ENCODE assay signal across 8 cellular contexts in the genomic region with DNA sequence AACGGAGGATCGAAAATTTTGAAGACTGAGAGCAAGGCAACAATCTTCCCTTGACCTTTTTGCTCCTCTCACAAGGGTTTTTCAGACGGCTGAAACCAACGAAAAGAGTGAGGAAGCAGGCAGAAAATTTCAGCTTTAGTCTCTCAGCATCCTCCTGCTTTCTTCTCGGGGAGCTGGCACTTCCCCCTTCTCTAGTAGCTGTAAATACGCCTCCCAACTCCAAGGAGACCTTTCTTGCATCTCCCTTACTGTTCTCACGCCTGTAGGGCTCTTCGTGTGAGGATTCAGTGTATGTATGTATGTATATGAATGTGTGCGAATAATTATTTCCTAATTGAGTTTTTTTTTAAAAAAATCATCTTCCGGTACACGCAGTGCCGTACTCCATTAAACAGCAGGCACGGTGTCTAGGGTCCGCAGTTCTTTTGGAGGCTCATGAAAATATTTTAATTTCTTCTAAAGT.
A peak's percentile ranks its signal among the peaks of the same experiment; 100 is the strongest.
DNase-seq lines count a peak whose midpoint lies in the region; ATAC-seq, FAIRE-seq and TF ChIP-seq lines count a peak whose summit lies in the region.

No MANE protein-coding gene starts in this region.

- H3K9me3 ChIP-seq in H9 (ENCODE audit: control insufficient read depth, low read depth, low read length) = no peaks in the 10 kb centered on the region
- H3K9me3 ChIP-seq in heart left ventricle = no peaks in the 10 kb centered on the region
- H3K9me3 ChIP-seq in psoas muscle = no peaks in the 10 kb centered on the region

- H2BK120ac ChIP-seq in H9 (ENCODE audit: low read depth, low read length, poor library complexity, severe bottlenecking) = no peak overlapping the region

- H2BK20ac ChIP-seq in H9 (ENCODE audit: low read depth, low read length, poor library complexity, severe bottlenecking) = no peak overlapping the region

- no peak overlapping the region for H3K56ac ChIP-seq in H9 (ENCODE audit: insufficient read length, low read depth, low read length)

- H3K23me2 ChIP-seq in H9 (ENCODE audit: insufficient read length, low read depth, low read length, poor library complexity, severe bottlenecking) = peaks cover 6% of the 10 kb centered on the region

- DNase-seq in EH (ENCODE audit: low read depth) = peak; percentile 61
- no peak for DNase-seq in H9
- DNase-seq in NCI-H2171 (lab: John Stamatoyannopoulos, UW) = peak; percentile 40
- DNase-seq in activated naive CD8-positive, alpha-beta T cell treated with anti-CD3 and anti-CD28 coated beads for 36 hours = no peak
- peak in 2 of 5 donors; percentile 29 to 36 for DNase-seq in heart left ventricle
- no peak for DNase-seq in psoas muscle
- no peak for DNase-seq in frontal cortex (ENCODE audit: low spot score in 2 of 2)
- no peak for DNase-seq in HuH-7 (ENCODE audit: low spot score)

- H3K18ac ChIP-seq in H9 (ENCODE audit: insufficient read length, low read depth, low read length) = peak overlapping the region; percentile 55

- no peak overlapping the region for H2BK12ac ChIP-seq in H9 (ENCODE audit: insufficient read length, low read depth, low read length)

- no peak overlapping the region for H3K23ac ChIP-seq in H9 (ENCODE audit: insufficient read length, low read depth, low read length)

- H4K8ac ChIP-seq in H9 (replicated peaks; ENCODE audit: insufficient read length, low read depth, low read length) = no peak overlapping the region

- no peaks in the 10 kb centered on the region for H4K20me1 ChIP-seq in H9 (ENCODE audit: control insufficient read depth, insufficient read depth, insufficient read length)

- H3K79me1 ChIP-seq in H9 (ENCODE audit: insufficient read depth, low read depth, low read length, poor library complexity, severe bottlenecking) = no peaks in the 10 kb centered on the region

- no peak for FAIRE-seq in frontal cortex (lab: Jason Lieb, UNC)

- H3K27ac ChIP-seq in H9 (ENCODE audit: insufficient read length, low read depth, low read length) = peak overlapping the region; percentile 52
- H3K27ac ChIP-seq in heart left ventricle = peak overlapping the region; percentile 89 to 97 (median 94)
- peak overlapping the region; percentile 87 for H3K27ac ChIP-seq in psoas muscle

- no peak overlapping the region for H4K91ac ChIP-seq in H9 (ENCODE audit: insufficient read length, low read depth, low read length)

- H2BK5ac ChIP-seq in H9 (ENCODE audit: insufficient read length, low read length) = no peak overlapping the region

- no peaks in the 10 kb centered on the region for H3K27me3 ChIP-seq in H9 (ENCODE audit: insufficient read depth, low read length)
- H3K27me3 ChIP-seq in heart left ventricle = no peaks in the 10 kb centered on the region
- H3K27me3 ChIP-seq in psoas muscle (ENCODE audit: insufficient read depth in 3 of 3, low read length in 2 of 3) = no peaks in the 10 kb centered on the region

- peak overlapping the region; percentile 93 to 97 (median 97) for H3K27ac Mint-ChIP-seq in H9
- H3K27ac Mint-ChIP-seq in activated naive CD8-positive, alpha-beta T cell treated with anti-CD3 and anti-CD28 coated beads for 36 hours = peak overlapping the region; percentile 99

- H3K9ac ChIP-seq in H9 (ENCODE audit: extremely low read depth, insufficient read length, low read length) = peak overlapping the region; percentile 82

- peaks cover 0 to 3% (median 0%) of the 10 kb centered on the region in 3 experiments; a peak in 3 of 7 replicates for H3K36me3 Mint-ChIP-seq in H9 (ENCODE audit: insufficient read depth in 1 of 3, low read depth in 3 of 3)
- H3K36me3 Mint-ChIP-seq in activated naive CD8-positive, alpha-beta T cell treated with anti-CD3 and anti-CD28 coated beads for 36 hours = peaks cover 8% of the 10 kb centered on the region

- peaks cover 19 to 32% of the 10 kb centered on the region in 2 experiments for H3K4me1 Mint-ChIP-seq in H9
- peaks cover 42% of the 10 kb centered on the region for H3K4me1 Mint-ChIP-seq in activated naive CD8-positive, alpha-beta T cell treated with anti-CD3 and anti-CD28 coated beads for 36 hours

- no peak overlapping the region for H2BK15ac ChIP-seq in H9 (ENCODE audit: low read depth, low read length)

- TF ChIP-seq CTCF in H9 (conservative IDR thresholded peaks at IDR 0.05) (no peak), heart left ventricle (IDR thresholded peaks at IDR 0.05) (no peak), psoas muscle (IDR thresholded peaks at IDR 0.05) (no peak)

- H3K4ac ChIP-seq in H9 (ENCODE audit: low read depth, low read length) = no peak overlapping the region

- no peak overlapping the region for H3T11ph ChIP-seq in H9 (ENCODE audit: low read length)

- peak overlapping the region; percentile 26; the same call in 1 of the 2 replicates for H3K14ac ChIP-seq in H9 (ENCODE audit: insufficient read depth, low read length)

- H3K79me2 ChIP-seq in H9 (ENCODE audit: insufficient read depth, low read length) = no peaks in the 10 kb centered on the region

- peak; percentile 29 to 53 (median 36) for ATAC-seq in heart left ventricle
- ATAC-seq in psoas muscle = peak; percentile 36 to 58 (median 39)

- no peaks in the 10 kb centered on the region for H3K36me3 ChIP-seq in heart left ventricle
- no peaks in the 10 kb centered on the region for H3K36me3 ChIP-seq in psoas muscle (ENCODE audit: insufficient read depth in 1 of 2, low read depth in 1 of 2)

- H3K4me3 Mint-ChIP-seq in H9 = peak overlapping the region; percentile 90 to 97
- H3K4me3 Mint-ChIP-seq in activated naive CD8-positive, alpha-beta T cell treated with anti-CD3 and anti-CD28 coated beads for 36 hours = peak overlapping the region; percentile 92

- H3K9me3 Mint-ChIP-seq in H9 = no peaks in the 10 kb centered on the region
- H3K9me3 Mint-ChIP-seq in activated naive CD8-positive, alpha-beta T cell treated with anti-CD3 and anti-CD28 coated beads for 36 hours = no peaks in the 10 kb centered on the region

- H2AK5ac ChIP-seq in H9 (ENCODE audit: insufficient read length, low read length) = no peak overlapping the region

- H3K4me3 ChIP-seq in heart left ventricle (peak overlapping the region; percentile 44 to 80 (median 68)), psoas muscle (peak overlapping the region; percentile 70)

- no peak overlapping the region for H4K5ac ChIP-seq in H9 (ENCODE audit: insufficient read length, low read depth, low read length)

- H3K4me1 ChIP-seq in H9 (ENCODE audit: insufficient read depth, low read length) = peaks cover 2% of the 10 kb centered on the region; the same call in 1 of the 2 replicates
- peaks cover 0 to 29% (median 9%) of the 10 kb centered on the region in 12 donors for H3K4me1 ChIP-seq in heart left ventricle
- H3K4me1 ChIP-seq in psoas muscle = peaks cover 6% of the 10 kb centered on the region

- intact Hi-C loops in heart left ventricle (cut with DNase I) (loop anchor here in 4 of 10 donors (2.0 to 10.0 kb wide), 4 partner anchors 32 to 972 kb away; a partner anchor contains a TSS), psoas muscle (cut with DNase I) (no loop called here)

- WGBS in H9 (ENCODE audit: extremely low coverage, insufficient read length, low lambda C conversion rate) = no CpG with 5 or more reads among the region's 14 CpGs
- WGBS in heart left ventricle, 4 donors = 2 to 8% (median 6%) methylated on average over 14 of the region's 14 CpGs
- WGBS in psoas muscle, 3 donors = 3 to 12% (median 4%) methylated on average over 14 of the region's 14 CpGs

- TF ChIP-seq POLR2A in heart left ventricle (IDR thresholded peaks at IDR 0.05) = no peak

- H3K27me3 Mint-ChIP-seq in H9 (ENCODE audit: low read depth) = no peaks in the 10 kb centered on the region
- no peaks in the 10 kb centered on the region for H3K27me3 Mint-ChIP-seq in activated naive CD8-positive, alpha-beta T cell treated with anti-CD3 and anti-CD28 coated beads for 36 hours

- H2AFZ ChIP-seq in H9 (ENCODE audit: low read length) = no peak overlapping the region

- H3K4me2 ChIP-seq in H9 (ENCODE audit: insufficient read depth, insufficient read length, low read length) = peak overlapping the region; percentile 89

Comparison
In these comparisons a context has a peak if more than half of its experiments do, and no peak if none do; other contexts are left out.
1. DNase-seq: peak in EH (single experiment) and NCI-H2171 (single experiment); none in H9 (single experiment), activated naive CD8-positive, alpha-beta T cell treated with anti-CD3 and anti-CD28 coated beads for 36 hours (single experiment), psoas muscle (0 of 2), frontal cortex (0 of 2) and HuH-7 (single experiment).
2. Peak in every context shown above with its lines, with median percentiles within 50 percentile points of each other: H3K27ac ChIP-seq.